In the genomic region with DNA sequence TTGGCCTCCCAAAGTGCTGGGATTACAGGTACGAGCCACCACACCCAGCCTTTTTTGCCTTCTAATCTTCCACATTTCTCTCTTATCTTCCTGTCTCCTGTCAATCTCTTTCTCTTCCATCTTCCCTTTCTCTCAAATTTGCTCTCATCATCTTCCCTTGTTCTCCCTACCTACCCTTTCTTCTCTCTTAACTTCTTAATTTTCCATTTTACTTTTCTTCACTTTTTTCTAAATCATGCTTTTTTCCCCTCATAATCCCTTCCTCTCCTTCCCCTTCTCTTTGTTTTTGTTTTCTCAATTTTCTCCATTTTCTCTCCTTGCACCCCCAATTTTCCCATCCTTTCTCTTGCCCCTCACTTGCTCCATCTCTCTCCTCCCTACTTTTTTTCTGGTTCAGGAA, we compare ENCODE assay signal across 10 cellular contexts.
"Had no signal": no experiment of that assay in that cellular context is flagged by ENCODE, and none has a peak within 500 bp of the region (broad histone marks: within the 10 kb centered on the region; RNA-seq: fewer than 3 reads in every experiment).

No MANE protein-coding gene starts in this region.

- FAIRE-seq: H54, HepG2 had no signal

- H3K4me3 Mint-ChIP-seq: H9, HFFc6, IgD-negative memory B cell had no signal

- H3K27ac ChIP-seq: GM23248, HL-60 had no signal

- H3K9ac ChIP-seq: GM23248 had no signal

- DNase-seq: GM23248, GOT3, H9, HCEC 1CT, HFFc6, KBM-7 had no signal

- H3K4me3 ChIP-seq: GM23248 had no signal

- ATAC-seq: HepG2 had no signal

- H3K27ac Mint-ChIP-seq: H9, HFFc6, IgD-negative memory B cell had no signal

- H2AFZ ChIP-seq: GM23248 had no signal

- H3K4me1 Mint-ChIP-seq: IgD-negative memory B cell had no signal
